9 cellular contexts compared by ENCODE assay signal in genomic region chr9:347667-348292, GRCh38.
DNase-seq lines count a peak whose midpoint lies in the region; ATAC-seq and TF ChIP-seq lines count a peak whose summit lies in the region.
"Had no signal": no experiment of that assay in that cellular context is flagged by ENCODE, and none has a peak within 500 bp of the region (broad histone marks: within the 10 kb centered on the region; RNA-seq: fewer than 3 reads in every experiment).

No MANE protein-coding gene starts in this region.

- POLR2A ChIA-PET in A673 (lab: Charles Lee; ENCODE audit: low non-redundant PET) = no interaction called here

- H3K36me3 ChIP-seq in A673 (ENCODE audit: insufficient read depth, low read length, poor library complexity, severe bottlenecking) = no peaks in the 10 kb centered on the region
- peaks cover 10% of the 10 kb centered on the region for H3K36me3 ChIP-seq in OCI-LY3 (replicated peaks; ENCODE audit: low read depth, low read length)
- H3K36me3 ChIP-seq: HAP-1 had no signal

- ATAC-seq in GM19328 (IDR thresholded peaks at IDR 0.05; ENCODE audit: unreplicated experiment) (no peak), HG03432 (IDR thresholded peaks at IDR 0.05; ENCODE audit: unreplicated experiment) (no peak)

- no peak overlapping the region for H3K27ac ChIP-seq in A673 (ENCODE audit: low read depth, low read length, poor library complexity, severe bottlenecking)
- H3K27ac ChIP-seq in OCI-LY3 (ENCODE audit: low read length) = no peak overlapping the region

- intact Hi-C loops in A673 (cut with micrococcal nuclease; ENCODE audit: unreplicated experiment) = no loop called here

- H2AFZ ChIP-seq in OCI-LY3 (ENCODE audit: low read depth, low read length) = no peak overlapping the region

- H3K27me3 Mint-ChIP-seq in nephron (ENCODE audit: low read depth) = peaks cover 34% of the 10 kb centered on the region

- H3K4me1 ChIP-seq in A673 (ENCODE audit: insufficient read depth, low read length, poor library complexity, severe bottlenecking) = no peaks in the 10 kb centered on the region
- H3K4me1 ChIP-seq in OCI-LY3 (ENCODE audit: low read length) = no peaks in the 10 kb centered on the region

- H3K4me2 ChIP-seq in OCI-LY3 (ENCODE audit: low read length) = no peak overlapping the region

- H3K4me3 Mint-ChIP-seq in nephron = no peak overlapping the region

- H3K9me3 ChIP-seq in A673 (ENCODE audit: low read depth, low read length, poor library complexity, severe bottlenecking) = no peaks in the 10 kb centered on the region
- no peaks in the 10 kb centered on the region for H3K9me3 ChIP-seq in OCI-LY3 (ENCODE audit: insufficient read depth, low read length)
- H3K9me3 ChIP-seq: HAP-1 had no signal

- BruUV-seq in A673 (replicated peaks; lab: Mats Ljungman, UMichigan) = no TSS peak

- no peaks in the 10 kb centered on the region for H3K79me2 ChIP-seq in OCI-LY3 (ENCODE audit: low read length)

- no peak overlapping the region for H3K4me3 ChIP-seq in A673 (ENCODE audit: low read depth, low read length, poor library complexity, severe bottlenecking)
- no peak overlapping the region for H3K4me3 ChIP-seq in OCI-LY3 (ENCODE audit: low read length)
- H3K4me3 ChIP-seq in epithelial cell of esophagus (ENCODE audit: low read length) = no peak overlapping the region
- H3K4me3 ChIP-seq: HAP-1 had no signal

- peaks cover 27% of the 10 kb centered on the region for H3K4me1 Mint-ChIP-seq in nephron

- H3K9ac ChIP-seq in OCI-LY3 (ENCODE audit: low read length) = no peak overlapping the region

- H3K9me3 Mint-ChIP-seq in nephron = no peaks in the 10 kb centered on the region

- H3K36me3 Mint-ChIP-seq in nephron (ENCODE audit: low read depth) = no peaks in the 10 kb centered on the region

- H3K27me3 ChIP-seq in A673 (replicated peaks; ENCODE audit: insufficient read depth, low read depth, low read length, poor library complexity) (peaks cover 83% of the 10 kb centered on the region), OCI-LY3 (ENCODE audit: low read depth, low read length) (no peaks in the 10 kb centered on the region)

- H3K27ac Mint-ChIP-seq in nephron = no peak overlapping the region

- peak; percentile 62 for TF ChIP-seq CTCF in A673 (conservative IDR thresholded peaks at IDR 0.05; ENCODE audit: low read depth, low read length)
- TF ChIP-seq CTCF in GM12872 (IDR thresholded peaks at IDR 0.05; ENCODE audit: insufficient read depth, low read depth, low read length) = peak; percentile 38; the same call in 2 of the 3 replicates
- TF ChIP-seq CTCF in OCI-LY3 (IDR thresholded peaks at IDR 0.05; ENCODE audit: low read depth, low read length) = peak; percentile 54
- peak; percentile 80 for TF ChIP-seq CTCF in epithelial cell of esophagus (IDR thresholded peaks at IDR 0.05; ENCODE audit: insufficient read depth, low read depth, low read length, missing control alignments)
- TF ChIP-seq CTCF in nephron (IDR thresholded peaks at IDR 0.05; ENCODE audit: unreplicated experiment in 3 of 3) = peak; percentile 67 to 76 (median 73)

- H4K20me1 ChIP-seq in OCI-LY3 (ENCODE audit: insufficient read depth, low read length) = no peaks in the 10 kb centered on the region

- CTCF ChIA-PET in A673 (lab: Charles Lee) = interaction anchor here (0.5 kb wide), 1 partner anchor 195 kb away, joined by 4 read pairs; no protein-coding TSS in a partner anchor

- peak; percentile 42 for DNase-seq in A673 (ENCODE audit: low spot score)
- DNase-seq in epithelial cell of esophagus (ENCODE audit: low read depth) = peak; percentile 62
- DNase-seq in ecto neural progenitor cell (ENCODE audit: low spot score) = no peak
